Comparison of ENCODE assay signal across 1 cellular context in genomic region chr4:110624904-110625494, GRCh38.
TF ChIP-seq lines count a peak whose summit lies in the region.

No MANE protein-coding gene starts in this region.

TF ChIP-seq in HEK293, 187 proteins besides CTCF, POLR2A, EP300 and RAD21 (continued from another document):
- no peak for TF ChIP-seq INSM2 (tag by site-specific recombination; IDR thresholded peaks at IDR 0.05)
- TF ChIP-seq ZNF121 (tag by site-specific recombination; IDR thresholded peaks at IDR 0.05) = no peak
- no peak for TF ChIP-seq ZNF558 (tag by site-specific recombination; IDR thresholded peaks at IDR 0.05)
- TF ChIP-seq ZNF366 (tag by site-specific recombination; conservative IDR thresholded peaks at IDR 0.05) = no peak
- no peak for TF ChIP-seq KLF8 (tag by site-specific recombination; IDR thresholded peaks at IDR 0.05)
- no peak for TF ChIP-seq BCL6B (tag by site-specific recombination; IDR thresholded peaks at IDR 0.05)
- TF ChIP-seq ZNF354C (tag by site-specific recombination; IDR thresholded peaks at IDR 0.05; ENCODE audit: borderline replicate concordance, low read depth) = no peak
- no peak for TF ChIP-seq ZNF561 (tag by site-specific recombination; IDR thresholded peaks at IDR 0.05; ENCODE audit: borderline replicate concordance)
- TF ChIP-seq ZFP37 (tag by site-specific recombination; IDR thresholded peaks at IDR 0.05) = no peak
